Comparison of ENCODE assay signal across 28 cellular contexts in genomic region chr2:239668651-239669050, GRCh38.
"Had no signal": no experiment of that assay in that cellular context is flagged by ENCODE, and none has a peak within 500 bp of the region (broad histone marks: within the 10 kb centered on the region; RNA-seq: fewer than 3 reads in every experiment).

No MANE protein-coding gene starts in this region.

- H3K9me3 ChIP-seq: MG63, SJSA1 had no signal

- H3K4me3 Mint-ChIP-seq: activated CD8-positive, alpha-beta T cell treated with anti-CD3 and anti-CD28 coated beads for 36 hours; activated naive CD8-positive, alpha-beta T cell; activated T-cell treated with anti-CD3 and anti-CD28 coated beads, Interleukin-2, amount 50 U/mL, for 24 hours; activated T-helper 1 cell treated with anti-CD3 and anti-CD28 coated beads, Interleukin-12 subunit alpha, Interleukin-12 subunit beta, Interleukin-2, Interleukin-4 antibody, amounts not matched to agents 30 ng/mL and 10 ng/mL and 1 ng/mL, durations not matched to agents 14 hours and 24 hours and 36 hours; T-helper 1 cell treated with Interleukin-12 subunit alpha and Interleukin-12 subunit beta and Interleukin-4 antibody, amounts not matched to agents 30 μg/mL and 1 μg/mL, for 36 hours had no signal

- H3K36me3 ChIP-seq: brain microvascular endothelial cell, cardiac muscle cell, MG63, SJSA1 had no signal

- H3K27ac ChIP-seq: brain microvascular endothelial cell, cardiac muscle cell, SJSA1 had no signal

- ATAC-seq: activated CD4-positive, CD25-positive, alpha-beta regulatory T cell treated with anti-CD3 and anti-CD28 coated beads, Interleukin-2, amount 50 U/mL, for 24 hours; activated CD8-positive, alpha-beta T cell treated with anti-CD3 and anti-CD28 coated beads for 36 hours; PC-3; SK-N-SH treated with all-trans-retinoic acid at 6 μM for 48 hours had no signal

- H3K27me3 ChIP-seq: brain microvascular endothelial cell, cardiac muscle cell, MG63 had no signal

- H3K36me3 Mint-ChIP-seq: activated naive CD8-positive, alpha-beta T cell had no signal

- H3K9me3 Mint-ChIP-seq: activated CD8-positive, alpha-beta T cell treated with anti-CD3 and anti-CD28 coated beads for 36 hours; activated T-cell treated with anti-CD3 and anti-CD28 coated beads, Interleukin-2, amount 50 U/mL, for 24 hours; activated T-helper 1 cell treated with anti-CD3 and anti-CD28 coated beads, Interleukin-12 subunit alpha, Interleukin-12 subunit beta, Interleukin-2, Interleukin-4 antibody, amounts not matched to agents 30 ng/mL and 10 ng/mL and 1 ng/mL, durations not matched to agents 14 hours and 24 hours and 36 hours; T-helper 1 cell treated with Interleukin-12 subunit alpha and Interleukin-12 subunit beta and Interleukin-4 antibody, amounts not matched to agents 30 μg/mL and 1 μg/mL, for 36 hours had no signal

- H3K4me3 ChIP-seq: cardiac muscle cell, MG63, SJSA1 had no signal

- H3K27me3 Mint-ChIP-seq: activated CD8-positive, alpha-beta T cell treated with anti-CD3 and anti-CD28 coated beads for 36 hours; activated naive CD8-positive, alpha-beta T cell; activated T-cell treated with anti-CD3 and anti-CD28 coated beads, Interleukin-2, amount 50 U/mL, for 24 hours had no signal

- H3K27ac Mint-ChIP-seq: activated CD8-positive, alpha-beta T cell treated with anti-CD3 and anti-CD28 coated beads for 36 hours; activated naive CD8-positive, alpha-beta T cell; activated T-cell treated with anti-CD3 and anti-CD28 coated beads, Interleukin-2, amount 50 U/mL, for 24 hours; activated T-helper 1 cell treated with anti-CD3 and anti-CD28 coated beads, Interleukin-12 subunit alpha, Interleukin-12 subunit beta, Interleukin-2, Interleukin-4 antibody, amounts not matched to agents 30 ng/mL and 10 ng/mL and 1 ng/mL, durations not matched to agents 14 hours and 24 hours and 36 hours; T-helper 1 cell treated with Interleukin-12 subunit alpha and Interleukin-12 subunit beta and Interleukin-4 antibody, amounts not matched to agents 30 μg/mL and 1 μg/mL, for 36 hours had no signal

- DNase-seq: activated CD4-positive, alpha-beta T cell treated with anti-CD3 and anti-CD28 coated beads for 4 hours; activated CD8-positive, alpha-beta T cell treated with anti-CD3 and anti-CD28 coated beads for 36 hours; activated effector memory CD4-positive, alpha-beta T cell treated with Interleukin-2 at 50 U/mL for 16 hours; activated naive CD4-positive, alpha-beta T cell; amygdala; brain microvascular endothelial cell; cerebellar nuclear complex; MG63; NCI-H1105; NCI-H1436; NCI-H1694 treated with DMSO at 0.1 percent for 48 hours; NCI-H2029 treated with DMSO at 0.1 percent for 48 hours; NCI-H345; NCI-H510A; NCI-H526 treated with DMSO at 0.1 percent for 48 hours; NCI-H82; NK-92 treated with Interleukin-12 subunit alpha and Interleukin-12 subunit beta, amount 100 ng/mL, for 24 hours; PC-3; SHP77; SW 1271 had no signal
